Comparison of ENCODE assay signal across 1 cellular context in the genomic region with DNA sequence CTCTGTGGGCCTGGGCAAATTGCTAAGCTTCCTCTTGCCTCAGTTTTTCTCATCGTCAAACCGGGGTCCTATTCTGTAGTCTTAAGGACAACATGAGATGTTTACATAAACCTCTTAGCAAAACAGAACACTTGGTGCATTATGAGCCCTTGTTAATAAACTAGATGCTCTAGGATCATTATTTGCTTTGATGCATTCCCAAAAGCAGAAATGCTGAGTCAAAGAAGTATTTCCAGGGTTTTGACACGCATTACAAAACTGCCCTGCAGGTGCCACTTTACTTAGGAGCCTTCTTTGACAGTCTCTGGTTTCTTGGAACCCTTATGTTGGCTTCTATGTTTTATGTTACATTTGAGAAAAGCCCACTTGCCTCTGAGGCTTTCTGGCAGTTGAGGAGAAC.
TF ChIP-seq lines count a peak whose summit lies in the region.

No MANE protein-coding gene starts in this region.

TF ChIP-seq in GM12878, 131 proteins besides CTCF, POLR2A, EP300 and RAD21:
- TF ChIP-seq, protein P1, sequence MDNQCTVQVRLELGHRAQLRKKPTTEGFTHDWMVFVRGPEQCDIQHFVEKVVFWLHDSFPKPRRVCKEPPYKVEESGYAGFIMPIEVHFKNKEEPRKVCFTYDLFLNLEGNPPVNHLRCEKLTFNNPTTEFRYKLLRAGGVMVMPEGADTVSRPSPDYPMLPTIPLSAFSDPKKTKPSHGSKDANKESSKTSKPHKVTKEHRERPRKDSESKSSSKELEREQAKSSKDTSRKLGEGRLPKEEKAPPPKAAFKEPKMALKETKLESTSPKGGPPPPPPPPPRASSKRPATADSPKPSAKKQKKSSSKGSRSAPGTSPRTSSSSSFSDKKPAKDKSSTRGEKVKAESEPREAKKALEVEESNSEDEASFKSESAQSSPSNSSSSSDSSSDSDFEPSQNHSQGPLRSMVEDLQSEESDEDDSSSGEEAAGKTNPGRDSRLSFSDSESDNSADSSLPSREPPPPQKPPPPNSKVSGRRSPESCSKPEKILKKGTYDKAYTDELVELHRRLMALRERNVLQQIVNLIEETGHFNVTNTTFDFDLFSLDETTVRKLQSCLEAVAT (IDR thresholded peaks at IDR 0.05), result no peak
- no peak for TF ChIP-seq IKZF1 (conservative IDR thresholded peaks at IDR 0.05)
- TF ChIP-seq NR2F1 (conservative IDR thresholded peaks at IDR 0.05), result no peak
- no peak for TF ChIP-seq RFX5 (IDR thresholded peaks at IDR 0.05; ENCODE audit: low read depth, low read length)
- TF ChIP-seq, protein P2, sequence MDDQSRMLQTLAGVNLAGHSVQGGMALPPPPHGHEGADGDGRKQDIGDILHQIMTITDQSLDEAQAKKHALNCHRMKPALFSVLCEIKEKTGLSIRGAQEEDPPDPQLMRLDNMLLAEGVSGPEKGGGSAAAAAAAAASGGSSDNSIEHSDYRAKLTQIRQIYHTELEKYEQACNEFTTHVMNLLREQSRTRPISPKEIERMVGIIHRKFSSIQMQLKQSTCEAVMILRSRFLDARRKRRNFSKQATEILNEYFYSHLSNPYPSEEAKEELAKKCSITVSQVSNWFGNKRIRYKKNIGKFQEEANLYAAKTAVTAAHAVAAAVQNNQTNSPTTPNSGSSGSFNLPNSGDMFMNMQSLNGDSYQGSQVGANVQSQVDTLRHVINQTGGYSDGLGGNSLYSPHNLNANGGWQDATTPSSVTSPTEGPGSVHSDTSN (IDR thresholded peaks at IDR 0.05; ENCODE audit: insufficient replicate concordance, low read depth, low read length), result no peak
- TF ChIP-seq ZSCAN29 (IDR thresholded peaks at IDR 0.05), result no peak
- TF ChIP-seq TCF3 (IDR thresholded peaks at IDR 0.05; ENCODE audit: borderline replicate concordance, insufficient read depth, low read depth, low read length), result no peak
- TF ChIP-seq CHD1 (IDR thresholded peaks at IDR 0.05; ENCODE audit: low read depth, low read length), result no peak
- TF ChIP-seq, protein P3, sequence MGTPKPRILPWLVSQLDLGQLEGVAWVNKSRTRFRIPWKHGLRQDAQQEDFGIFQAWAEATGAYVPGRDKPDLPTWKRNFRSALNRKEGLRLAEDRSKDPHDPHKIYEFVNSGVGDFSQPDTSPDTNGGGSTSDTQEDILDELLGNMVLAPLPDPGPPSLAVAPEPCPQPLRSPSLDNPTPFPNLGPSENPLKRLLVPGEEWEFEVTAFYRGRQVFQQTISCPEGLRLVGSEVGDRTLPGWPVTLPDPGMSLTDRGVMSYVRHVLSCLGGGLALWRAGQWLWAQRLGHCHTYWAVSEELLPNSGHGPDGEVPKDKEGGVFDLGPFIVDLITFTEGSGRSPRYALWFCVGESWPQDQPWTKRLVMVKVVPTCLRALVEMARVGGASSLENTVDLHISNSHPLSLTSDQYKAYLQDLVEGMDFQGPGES (IDR thresholded peaks at IDR 0.05), result no peak
- TF ChIP-seq POLR2AphosphoS2 (IDR thresholded peaks at IDR 0.05; ENCODE audit: low read depth, low read length), result no peak
- TF ChIP-seq SIN3A (IDR thresholded peaks at IDR 0.05; ENCODE audit: low read depth, low read length), result no peak
- no peak for TF ChIP-seq ZNF217 (IDR thresholded peaks at IDR 0.05)
- no peak for TF ChIP-seq RB1 (IDR thresholded peaks at IDR 0.05; ENCODE audit: borderline replicate concordance)
